1 cellular context compared by ENCODE assay signal in the genomic region with DNA sequence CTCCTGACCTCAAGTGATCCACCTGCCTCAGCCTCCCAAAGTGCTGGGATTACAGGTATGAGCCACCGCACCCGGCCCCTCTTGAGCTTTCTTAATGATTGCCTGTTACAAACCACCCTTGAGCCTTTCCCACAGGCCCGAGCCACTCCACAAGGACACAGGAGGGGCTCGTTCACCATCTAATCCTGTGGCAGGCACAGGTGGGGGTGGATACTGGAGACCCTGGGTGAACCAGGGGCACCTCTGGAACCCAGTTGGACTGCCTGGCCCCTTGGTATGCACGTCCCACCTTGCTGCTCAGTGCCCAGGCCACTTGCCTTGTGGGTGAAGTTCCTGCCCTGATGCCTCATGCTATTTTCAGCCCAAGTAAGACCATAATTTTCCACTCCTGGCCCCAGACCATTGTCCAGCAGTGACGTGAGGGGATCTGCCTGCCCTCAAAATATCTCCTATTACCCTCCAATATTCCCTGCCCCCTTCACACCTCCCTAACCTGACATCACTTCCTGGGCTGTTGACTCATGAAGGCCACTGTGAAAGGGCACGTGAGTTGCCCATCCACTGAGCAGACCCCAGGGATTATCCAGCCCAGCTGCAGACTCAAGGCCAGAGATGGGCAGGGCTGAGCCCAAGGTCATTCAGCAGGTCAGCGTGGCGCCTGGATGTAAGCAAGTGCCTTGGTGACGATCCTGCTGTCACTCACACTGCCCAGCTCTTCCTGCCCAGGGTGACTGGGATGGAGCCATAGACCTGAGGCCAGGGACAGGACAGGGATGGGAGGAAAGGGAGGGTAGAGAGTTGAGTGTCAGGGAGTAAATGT.
TF ChIP-seq lines count a peak whose summit lies in the region.

No MANE protein-coding gene starts in this region.

TF ChIP-seq in HepG2, 621 proteins besides CTCF, POLR2A, EP300 and RAD21 (continued from another document and continues in another):
- TF ChIP-seq, protein P1, sequence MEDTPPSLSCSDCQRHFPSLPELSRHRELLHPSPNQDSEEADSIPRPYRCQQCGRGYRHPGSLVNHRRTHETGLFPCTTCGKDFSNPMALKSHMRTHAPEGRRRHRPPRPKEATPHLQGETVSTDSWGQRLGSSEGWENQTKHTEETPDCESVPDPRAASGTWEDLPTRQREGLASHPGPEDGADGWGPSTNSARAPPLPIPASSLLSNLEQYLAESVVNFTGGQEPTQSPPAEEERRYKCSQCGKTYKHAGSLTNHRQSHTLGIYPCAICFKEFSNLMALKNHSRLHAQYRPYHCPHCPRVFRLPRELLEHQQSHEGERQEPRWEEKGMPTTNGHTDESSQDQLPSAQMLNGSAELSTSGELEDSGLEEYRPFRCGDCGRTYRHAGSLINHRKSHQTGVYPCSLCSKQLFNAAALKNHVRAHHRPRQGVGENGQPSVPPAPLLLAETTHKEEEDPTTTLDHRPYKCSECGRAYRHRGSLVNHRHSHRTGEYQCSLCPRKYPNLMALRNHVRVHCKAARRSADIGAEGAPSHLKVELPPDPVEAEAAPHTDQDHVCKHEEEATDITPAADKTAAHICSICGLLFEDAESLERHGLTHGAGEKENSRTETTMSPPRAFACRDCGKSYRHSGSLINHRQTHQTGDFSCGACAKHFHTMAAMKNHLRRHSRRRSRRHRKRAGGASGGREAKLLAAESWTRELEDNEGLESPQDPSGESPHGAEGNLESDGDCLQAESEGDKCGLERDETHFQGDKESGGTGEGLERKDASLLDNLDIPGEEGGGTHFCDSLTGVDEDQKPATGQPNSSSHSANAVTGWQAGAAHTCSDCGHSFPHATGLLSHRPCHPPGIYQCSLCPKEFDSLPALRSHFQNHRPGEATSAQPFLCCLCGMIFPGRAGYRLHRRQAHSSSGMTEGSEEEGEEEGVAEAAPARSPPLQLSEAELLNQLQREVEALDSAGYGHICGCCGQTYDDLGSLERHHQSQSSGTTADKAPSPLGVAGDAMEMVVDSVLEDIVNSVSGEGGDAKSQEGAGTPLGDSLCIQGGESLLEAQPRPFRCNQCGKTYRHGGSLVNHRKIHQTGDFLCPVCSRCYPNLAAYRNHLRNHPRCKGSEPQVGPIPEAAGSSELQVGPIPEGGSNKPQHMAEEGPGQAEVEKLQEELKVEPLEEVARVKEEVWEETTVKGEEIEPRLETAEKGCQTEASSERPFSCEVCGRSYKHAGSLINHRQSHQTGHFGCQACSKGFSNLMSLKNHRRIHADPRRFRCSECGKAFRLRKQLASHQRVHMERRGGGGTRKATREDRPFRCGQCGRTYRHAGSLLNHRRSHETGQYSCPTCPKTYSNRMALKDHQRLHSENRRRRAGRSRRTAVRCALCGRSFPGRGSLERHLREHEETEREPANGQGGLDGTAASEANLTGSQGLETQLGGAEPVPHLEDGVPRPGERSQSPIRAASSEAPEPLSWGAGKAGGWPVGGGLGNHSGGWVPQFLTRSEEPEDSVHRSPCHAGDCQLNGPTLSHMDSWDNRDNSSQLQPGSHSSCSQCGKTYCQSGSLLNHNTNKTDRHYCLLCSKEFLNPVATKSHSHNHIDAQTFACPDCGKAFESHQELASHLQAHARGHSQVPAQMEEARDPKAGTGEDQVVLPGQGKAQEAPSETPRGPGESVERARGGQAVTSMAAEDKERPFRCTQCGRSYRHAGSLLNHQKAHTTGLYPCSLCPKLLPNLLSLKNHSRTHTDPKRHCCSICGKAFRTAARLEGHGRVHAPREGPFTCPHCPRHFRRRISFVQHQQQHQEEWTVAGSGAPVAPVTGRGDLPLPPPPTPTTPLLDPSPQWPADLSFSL (CRISPR knock-in tag; IDR thresholded peaks at IDR 0.05), result no peak
- TF ChIP-seq ZNF644 (CRISPR knock-in tag; IDR thresholded peaks at IDR 0.05; ENCODE audit: low read depth) (peak; percentile 48; the same call in 1 of the 2 replicates), TBP (CRISPR knock-in tag; IDR thresholded peaks at IDR 0.05) (no peak), ZNF552 (CRISPR knock-in tag; IDR thresholded peaks at IDR 0.05; ENCODE audit: borderline replicate concordance) (no peak), ONECUT2 (CRISPR knock-in tag; IDR thresholded peaks at IDR 0.05) (no peak), KDM3A (CRISPR knock-in tag; IDR thresholded peaks at IDR 0.05; ENCODE audit: low read depth) (no peak), KDM4B (CRISPR knock-in tag; IDR thresholded peaks at IDR 0.05) (no peak), DPF2 (CRISPR knock-in tag; IDR thresholded peaks at IDR 0.05; ENCODE audit: borderline replicate concordance, low read depth) (no peak), ZNF180 (CRISPR knock-in tag; IDR thresholded peaks at IDR 0.05; ENCODE audit: borderline replicate concordance, low read depth) (no peak)
- TF ChIP-seq, protein P2, sequence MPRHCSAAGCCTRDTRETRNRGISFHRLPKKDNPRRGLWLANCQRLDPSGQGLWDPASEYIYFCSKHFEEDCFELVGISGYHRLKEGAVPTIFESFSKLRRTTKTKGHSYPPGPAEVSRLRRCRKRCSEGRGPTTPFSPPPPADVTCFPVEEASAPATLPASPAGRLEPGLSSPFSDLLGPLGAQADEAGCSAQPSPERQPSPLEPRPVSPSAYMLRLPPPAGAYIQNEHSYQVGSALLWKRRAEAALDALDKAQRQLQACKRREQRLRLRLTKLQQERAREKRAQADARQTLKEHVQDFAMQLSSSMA (CRISPR knock-in tag; IDR thresholded peaks at IDR 0.05), result no peak
- TF ChIP-seq, protein P3, sequence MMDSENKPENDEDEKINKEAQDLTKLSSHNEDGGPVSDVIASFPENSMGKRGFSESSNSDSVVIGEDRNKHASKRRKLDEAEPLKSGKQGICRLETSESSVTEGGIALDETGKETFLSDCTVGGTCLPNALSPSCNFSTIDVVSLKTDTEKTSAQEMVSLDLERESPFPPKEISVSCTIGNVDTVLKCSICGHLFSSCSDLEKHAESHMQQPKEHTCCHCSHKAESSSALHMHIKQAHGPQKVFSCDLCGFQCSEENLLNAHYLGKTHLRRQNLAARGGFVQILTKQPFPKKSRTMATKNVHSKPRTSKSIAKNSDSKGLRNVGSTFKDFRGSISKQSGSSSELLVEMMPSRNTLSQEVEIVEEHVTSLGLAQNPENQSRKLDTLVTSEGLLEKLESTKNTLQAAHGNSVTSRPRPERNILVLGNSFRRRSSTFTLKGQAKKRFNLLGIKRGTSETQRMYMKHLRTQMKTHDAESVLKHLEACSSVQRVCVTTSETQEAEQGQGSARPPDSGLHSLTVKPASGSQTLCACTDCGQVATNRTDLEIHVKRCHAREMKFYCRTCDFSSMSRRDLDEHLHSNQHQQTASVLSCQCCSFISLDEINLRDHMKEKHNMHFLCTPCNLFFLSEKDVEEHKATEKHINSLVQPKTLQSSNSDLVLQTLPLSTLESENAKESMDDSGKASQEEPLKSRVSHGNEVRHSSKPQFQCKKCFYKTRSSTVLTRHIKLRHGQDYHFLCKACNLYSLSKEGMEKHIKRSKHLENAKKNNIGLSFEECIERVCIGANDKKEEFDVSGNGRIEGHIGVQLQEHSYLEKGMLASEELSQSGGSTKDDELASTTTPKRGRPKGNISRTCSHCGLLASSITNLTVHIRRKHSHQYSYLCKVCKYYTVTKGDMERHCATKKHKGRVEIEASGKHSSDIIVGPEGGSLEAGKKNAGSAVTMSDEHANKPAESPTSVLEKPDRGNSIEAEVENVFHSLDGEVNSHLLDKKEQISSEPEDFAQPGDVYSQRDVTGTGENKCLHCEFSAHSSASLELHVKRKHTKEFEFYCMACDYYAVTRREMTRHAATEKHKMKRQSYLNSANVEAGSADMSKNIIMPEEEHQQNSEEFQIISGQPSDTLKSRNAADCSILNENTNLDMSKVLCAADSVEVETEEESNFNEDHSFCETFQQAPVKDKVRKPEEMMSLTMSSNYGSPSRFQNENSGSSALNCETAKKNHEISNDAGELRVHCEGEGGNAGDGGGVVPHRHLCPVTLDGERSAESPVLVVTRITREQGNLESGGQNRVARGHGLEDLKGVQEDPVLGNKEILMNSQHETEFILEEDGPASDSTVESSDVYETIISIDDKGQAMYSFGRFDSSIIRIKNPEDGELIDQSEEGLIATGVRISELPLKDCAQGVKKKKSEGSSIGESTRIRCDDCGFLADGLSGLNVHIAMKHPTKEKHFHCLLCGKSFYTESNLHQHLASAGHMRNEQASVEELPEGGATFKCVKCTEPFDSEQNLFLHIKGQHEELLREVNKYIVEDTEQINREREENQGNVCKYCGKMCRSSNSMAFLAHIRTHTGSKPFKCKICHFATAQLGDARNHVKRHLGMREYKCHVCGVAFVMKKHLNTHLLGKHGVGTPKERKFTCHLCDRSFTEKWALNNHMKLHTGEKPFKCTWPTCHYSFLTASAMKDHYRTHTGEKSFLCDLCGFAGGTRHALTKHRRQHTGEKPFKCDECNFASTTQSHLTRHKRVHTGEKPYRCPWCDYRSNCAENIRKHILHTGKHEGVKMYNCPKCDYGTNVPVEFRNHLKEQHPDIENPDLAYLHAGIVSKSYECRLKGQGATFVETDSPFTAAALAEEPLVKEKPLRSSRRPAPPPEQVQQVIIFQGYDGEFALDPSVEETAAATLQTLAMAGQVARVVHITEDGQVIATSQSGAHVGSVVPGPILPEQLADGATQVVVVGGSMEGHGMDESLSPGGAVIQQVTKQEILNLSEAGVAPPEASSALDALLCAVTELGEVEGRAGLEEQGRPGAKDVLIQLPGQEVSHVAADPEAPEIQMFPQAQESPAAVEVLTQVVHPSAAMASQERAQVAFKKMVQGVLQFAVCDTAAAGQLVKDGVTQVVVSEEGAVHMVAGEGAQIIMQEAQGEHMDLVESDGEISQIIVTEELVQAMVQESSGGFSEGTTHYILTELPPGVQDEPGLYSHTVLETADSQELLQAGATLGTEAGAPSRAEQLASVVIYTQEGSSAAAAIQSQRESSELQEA (CRISPR knock-in tag; IDR thresholded peaks at IDR 0.05; ENCODE audit: not compliant biosample characterization), result no peak
- TF ChIP-seq, protein P4, sequence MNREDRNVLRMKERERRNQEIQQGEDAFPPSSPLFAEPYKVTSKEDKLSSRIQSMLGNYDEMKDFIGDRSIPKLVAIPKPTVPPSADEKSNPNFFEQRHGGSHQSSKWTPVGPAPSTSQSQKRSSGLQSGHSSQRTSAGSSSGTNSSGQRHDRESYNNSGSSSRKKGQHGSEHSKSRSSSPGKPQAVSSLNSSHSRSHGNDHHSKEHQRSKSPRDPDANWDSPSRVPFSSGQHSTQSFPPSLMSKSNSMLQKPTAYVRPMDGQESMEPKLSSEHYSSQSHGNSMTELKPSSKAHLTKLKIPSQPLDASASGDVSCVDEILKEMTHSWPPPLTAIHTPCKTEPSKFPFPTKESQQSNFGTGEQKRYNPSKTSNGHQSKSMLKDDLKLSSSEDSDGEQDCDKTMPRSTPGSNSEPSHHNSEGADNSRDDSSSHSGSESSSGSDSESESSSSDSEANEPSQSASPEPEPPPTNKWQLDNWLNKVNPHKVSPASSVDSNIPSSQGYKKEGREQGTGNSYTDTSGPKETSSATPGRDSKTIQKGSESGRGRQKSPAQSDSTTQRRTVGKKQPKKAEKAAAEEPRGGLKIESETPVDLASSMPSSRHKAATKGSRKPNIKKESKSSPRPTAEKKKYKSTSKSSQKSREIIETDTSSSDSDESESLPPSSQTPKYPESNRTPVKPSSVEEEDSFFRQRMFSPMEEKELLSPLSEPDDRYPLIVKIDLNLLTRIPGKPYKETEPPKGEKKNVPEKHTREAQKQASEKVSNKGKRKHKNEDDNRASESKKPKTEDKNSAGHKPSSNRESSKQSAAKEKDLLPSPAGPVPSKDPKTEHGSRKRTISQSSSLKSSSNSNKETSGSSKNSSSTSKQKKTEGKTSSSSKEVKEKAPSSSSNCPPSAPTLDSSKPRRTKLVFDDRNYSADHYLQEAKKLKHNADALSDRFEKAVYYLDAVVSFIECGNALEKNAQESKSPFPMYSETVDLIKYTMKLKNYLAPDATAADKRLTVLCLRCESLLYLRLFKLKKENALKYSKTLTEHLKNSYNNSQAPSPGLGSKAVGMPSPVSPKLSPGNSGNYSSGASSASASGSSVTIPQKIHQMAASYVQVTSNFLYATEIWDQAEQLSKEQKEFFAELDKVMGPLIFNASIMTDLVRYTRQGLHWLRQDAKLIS (CRISPR knock-in tag; IDR thresholded peaks at IDR 0.05), result no peak
- TF ChIP-seq, protein P5, sequence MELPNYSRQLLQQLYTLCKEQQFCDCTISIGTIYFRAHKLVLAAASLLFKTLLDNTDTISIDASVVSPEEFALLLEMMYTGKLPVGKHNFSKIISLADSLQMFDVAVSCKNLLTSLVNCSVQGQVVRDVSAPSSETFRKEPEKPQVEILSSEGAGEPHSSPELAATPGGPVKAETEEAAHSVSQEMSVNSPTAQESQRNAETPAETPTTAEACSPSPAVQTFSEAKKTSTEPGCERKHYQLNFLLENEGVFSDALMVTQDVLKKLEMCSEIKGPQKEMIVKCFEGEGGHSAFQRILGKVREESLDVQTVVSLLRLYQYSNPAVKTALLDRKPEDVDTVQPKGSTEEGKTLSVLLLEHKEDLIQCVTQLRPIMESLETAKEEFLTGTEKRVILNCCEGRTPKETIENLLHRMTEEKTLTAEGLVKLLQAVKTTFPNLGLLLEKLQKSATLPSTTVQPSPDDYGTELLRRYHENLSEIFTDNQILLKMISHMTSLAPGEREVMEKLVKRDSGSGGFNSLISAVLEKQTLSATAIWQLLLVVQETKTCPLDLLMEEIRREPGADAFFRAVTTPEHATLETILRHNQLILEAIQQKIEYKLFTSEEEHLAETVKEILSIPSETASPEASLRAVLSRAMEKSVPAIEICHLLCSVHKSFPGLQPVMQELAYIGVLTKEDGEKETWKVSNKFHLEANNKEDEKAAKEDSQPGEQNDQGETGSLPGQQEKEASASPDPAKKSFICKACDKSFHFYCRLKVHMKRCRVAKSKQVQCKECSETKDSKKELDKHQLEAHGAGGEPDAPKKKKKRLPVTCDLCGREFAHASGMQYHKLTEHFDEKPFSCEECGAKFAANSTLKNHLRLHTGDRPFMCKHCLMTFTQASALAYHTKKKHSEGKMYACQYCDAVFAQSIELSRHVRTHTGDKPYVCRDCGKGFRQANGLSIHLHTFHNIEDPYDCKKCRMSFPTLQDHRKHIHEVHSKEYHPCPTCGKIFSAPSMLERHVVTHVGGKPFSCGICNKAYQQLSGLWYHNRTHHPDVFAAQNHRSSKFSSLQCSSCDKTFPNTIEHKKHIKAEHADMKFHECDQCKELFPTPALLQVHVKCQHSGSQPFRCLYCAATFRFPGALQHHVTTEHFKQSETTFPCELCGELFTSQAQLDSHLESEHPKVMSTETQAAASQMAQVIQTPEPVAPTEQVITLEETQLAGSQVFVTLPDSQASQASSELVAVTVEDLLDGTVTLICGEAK (IDR thresholded peaks at IDR 0.05), result no peak
- TF ChIP-seq, protein P5 (CRISPR knock-in tag; IDR thresholded peaks at IDR 0.05), result no peak
